8 cellular contexts compared by ENCODE assay signal in the genomic region with DNA sequence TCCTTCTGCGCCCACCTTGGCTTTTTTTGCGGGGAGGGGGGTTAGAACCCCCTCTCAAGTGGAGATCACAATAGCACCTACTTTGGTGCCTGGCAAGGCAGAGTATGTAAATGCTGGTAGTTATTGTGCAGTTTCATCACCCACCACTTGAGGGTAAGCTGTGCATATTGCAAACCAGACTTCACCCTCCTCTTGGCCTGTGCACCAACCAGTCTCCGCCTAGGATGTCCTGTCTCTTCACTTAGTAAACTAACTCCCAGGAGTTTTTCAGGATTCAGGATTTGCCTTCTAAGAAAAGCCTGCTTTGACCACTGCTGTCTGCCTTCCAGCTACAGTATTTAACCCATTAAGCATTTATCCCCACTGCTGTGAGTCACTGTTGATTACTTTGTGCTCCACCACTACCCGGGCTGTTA. TPM values are rescaled to one million over a fixed set of nuclear protein-coding genes. Genes with fewer than 3 reads are reported as not detected.
DNase-seq lines count a peak whose midpoint lies in the region; ATAC-seq and TF ChIP-seq lines count a peak whose summit lies in the region.

No MANE protein-coding gene starts in this region.

- H3K79me2 ChIP-seq in GM23248 (ENCODE audit: insufficient read depth), result peaks cover 30% of the 10 kb centered on the region

- peak overlapping the region; percentile 31 for H2AFZ ChIP-seq in GM23248

- H3K9me3 ChIP-seq in GM23248 (ENCODE audit: low read depth), result no peaks in the 10 kb centered on the region

- peaks cover 30% of the 10 kb centered on the region for H3K4me1 Mint-ChIP-seq in T-helper 2 cell treated with Interferon-gamma antibody and Interleukin-4, amounts not matched to agents 5 μg/mL and 100 μg/mL, for 36 hours (ENCODE audit: low read depth)

- peaks cover 7% of the 10 kb centered on the region; the same call in 1 of the 2 replicates for H3K36me3 ChIP-seq in GM23248 (ENCODE audit: low read depth)

- H3K27me3 ChIP-seq in GM23248 (replicated peaks; ENCODE audit: insufficient read depth), result no peaks in the 10 kb centered on the region
- H3K27me3 ChIP-seq in dorsolateral prefrontal cortex, result no peaks in the 10 kb centered on the region

- WGBS in GM23248 (ENCODE audit: low coverage in 1 of 2, low lambda C conversion rate in 2 of 2, missing lambda C conversion rate in 2 of 2), 2 experiments, result 3 to 5% methylated on average over 4 of the region's 4 CpGs

- H3K27me3 Mint-ChIP-seq in T-helper 2 cell treated with Interferon-gamma antibody and Interleukin-4, amounts not matched to agents 5 μg/mL and 100 μg/mL, for 36 hours (ENCODE audit: low read depth), result no peaks in the 10 kb centered on the region

- H4K20me1 ChIP-seq in GM23248 (ENCODE audit: insufficient read depth), result no peaks in the 10 kb centered on the region

- no peaks in the 10 kb centered on the region for H3K9me3 Mint-ChIP-seq in T-helper 2 cell treated with Interferon-gamma antibody and Interleukin-4, amounts not matched to agents 5 μg/mL and 100 μg/mL, for 36 hours

- ATAC-seq in HG03457 (IDR thresholded peaks at IDR 0.05; ENCODE audit: unreplicated experiment), result no peak

- intact Hi-C loops in dorsolateral prefrontal cortex (cut with DNase I), result no loop called here

- H3K9ac ChIP-seq in GM23248, result no peak overlapping the region

- peak overlapping the region; percentile 80 for H3K27ac Mint-ChIP-seq in T-helper 2 cell treated with Interferon-gamma antibody and Interleukin-4, amounts not matched to agents 5 μg/mL and 100 μg/mL, for 36 hours

- H3K4me2 ChIP-seq in GM23248 (ENCODE audit: unreplicated experiment), result no peak overlapping the region

- H3F3A ChIP-seq in GM23248 (ENCODE audit: insufficient read depth), result peaks cover 23% of the 10 kb centered on the region

- peak in 36 of 56 donors; percentile 12 to 48 (median 28) for TF ChIP-seq CTCF in dorsolateral prefrontal cortex (IDR thresholded peaks at IDR 0.05 in 54 of 56, conservative IDR thresholded peaks at IDR 0.05 in 2 of 56; ENCODE audit: low read depth in 1 of 56, partially characterized antibody in 56 of 56)

- peak overlapping the region; percentile 64 for H3K4me3 Mint-ChIP-seq in T-helper 2 cell treated with Interferon-gamma antibody and Interleukin-4, amounts not matched to agents 5 μg/mL and 100 μg/mL, for 36 hours

- DNase-seq in DMS53 treated with DMSO at 0.1 percent for 48 hours (lab: John Stamatoyannopoulos, UW; ENCODE audit: unreplicated experiment) (peak; percentile 76), GM23248 (peak; percentile 90), NCI-H1436 (lab: John Stamatoyannopoulos, UW) (peak; percentile 65), dorsolateral prefrontal cortex (peak in 1 of 10 donors; percentile 22), myocyte (ENCODE audit: low read depth) (peak; percentile 82), substantia nigra (lab: John Stamatoyannopoulos, UW) (no peak)
- peak; percentile 32 for DNase-seq in T-helper 2 cell treated with Interferon-gamma antibody and Interleukin-4, amounts not matched to agents 5 μg/mL and 100 μg/mL, for 36 hours (ENCODE audit: low spot score)

- H3K4me3 ChIP-seq in GM23248 (no peak overlapping the region), dorsolateral prefrontal cortex (no peak overlapping the region)

- peak overlapping the region; percentile 10 for H3K27ac ChIP-seq in GM23248
- H3K27ac ChIP-seq in dorsolateral prefrontal cortex, result no peak overlapping the region
- no peak overlapping the region for H3K27ac ChIP-seq in substantia nigra (ENCODE audit: low read depth, low read length, poor library complexity, severe bottlenecking)

- H3K4me1 ChIP-seq in GM23248 (ENCODE audit: insufficient read depth), result peaks cover 10% of the 10 kb centered on the region

- in situ Hi-C loops in GM23248 (cut with MboI), result loop anchor here (25.0 kb wide), 1 partner anchor 294 kb away; no protein-coding TSS in a partner anchor

- no peaks in the 10 kb centered on the region for H3K9me2 ChIP-seq in GM23248 (ENCODE audit: insufficient read depth)

- peaks cover 20% of the 10 kb centered on the region for H3K36me3 Mint-ChIP-seq in T-helper 2 cell treated with Interferon-gamma antibody and Interleukin-4, amounts not matched to agents 5 μg/mL and 100 μg/mL, for 36 hours (ENCODE audit: low read depth)

RNA-seq across cellular contexts. Expression of a gene that starts 2.0 kb away (rescaled TPM):
- 131 and 135 TPM in 2 replicates for total RNA-seq in GM23248 (2014; rRNA removed; shearing (Covaris generic))
- polyA plus RNA-seq in GM23248 (2016; fragmentation: Nextera tagmentation; extraction: Ambion mirVana), result 84.0 and 85.3 TPM in 2 replicates
- total RNA-seq in dorsolateral prefrontal cortex (10 to 100 TPM; 50.5 to 93.7 (median 71.1) TPM), myocyte (123 and 133 TPM in 2 replicates)
- polyA plus RNA-seq in myocyte (2012), result 116 TPM

RNA-seq across cellular contexts. Expression of a gene that starts 8.5 kb away (rescaled TPM):
- total RNA-seq in GM23248 (2014; rRNA removed; shearing (Covaris generic)), result 6.9 and 12.3 TPM in 2 replicates
- polyA plus RNA-seq in GM23248 (2016; fragmentation: Nextera tagmentation; extraction: Ambion mirVana), result 2.1 and 2.3 TPM in 2 replicates
- total RNA-seq in dorsolateral prefrontal cortex (1 to 10 TPM in 33 of 120 experiments, under 1 TPM in 84, not detected in 3; 0.18 to 3.0 (median 0.71) TPM), myocyte (195 and 219 TPM in 2 replicates)
- polyA plus RNA-seq in myocyte (2012), result 24.4 TPM

RNA-seq across cellular contexts. Expression of a gene that starts 8.8 kb away (rescaled TPM):
- 5.8 and 12.6 TPM in 2 replicates for total RNA-seq in GM23248 (2014; rRNA removed; shearing (Covaris generic))
- 3.6 and 4.3 TPM in 2 replicates for polyA plus RNA-seq in GM23248 (2016; fragmentation: Nextera tagmentation; extraction: Ambion mirVana)
- total RNA-seq in dorsolateral prefrontal cortex (10 to 100 TPM in 1 of 120 experiments, 1 to 10 TPM in 119; 1.5 to 11.0 (median 4.6) TPM), myocyte (4.5 and 5.0 TPM in 2 replicates)
- polyA plus RNA-seq in myocyte (2012), result 4.8 TPM

RNA-seq across cellular contexts. Expression of a gene that starts 9.4 kb away (rescaled TPM):
- total RNA-seq in GM23248 (2014; rRNA removed; shearing (Covaris generic)), result 2.3 and 5.9 TPM in 2 replicates
- polyA plus RNA-seq in GM23248 (2016; fragmentation: Nextera tagmentation; extraction: Ambion mirVana), result 14.5 and 15.1 TPM in 2 replicates
- total RNA-seq in dorsolateral prefrontal cortex (1 to 10 TPM; 3.8 to 9.7 (median 6.4) TPM), myocyte (5.7 and 6.3 TPM in 2 replicates)
- 11.7 TPM for polyA plus RNA-seq in myocyte (2012)

RNA-seq across cellular contexts. Expression of a gene that starts 15.7 kb away (rescaled TPM):
- 5.4 and 6.1 TPM in 2 replicates for total RNA-seq in GM23248 (2014; rRNA removed; shearing (Covaris generic))
- polyA plus RNA-seq in GM23248 (2016; fragmentation: Nextera tagmentation; extraction: Ambion mirVana), result 2.9 and 3.6 TPM in 2 replicates
- total RNA-seq in dorsolateral prefrontal cortex (10 to 100 TPM in 15 of 120 experiments, 1 to 10 TPM in 105; 2.4 to 16.1 (median 6.8) TPM), myocyte (3.2 and 12.4 TPM in 2 replicates)
- 4.3 TPM for polyA plus RNA-seq in myocyte (2012)

Comparison
In these comparisons a context has a peak if more than half of its experiments do, and no peak if none do; other contexts are left out.
1. DNase-seq: peak in DMS53 treated with DMSO at 0.1 percent for 48 hours (single experiment), GM23248 (single experiment), NCI-H1436 (single experiment), T-helper 2 cell treated with Interferon-gamma antibody and Interleukin-4, amounts not matched to agents 5 μg/mL and 100 μg/mL, for 36 hours (single experiment) and myocyte (single experiment); none in substantia nigra (0 of 49).
2. RNA of a gene that starts 8.5 kb away (total RNA-seq): 195 to 219 TPM in myocyte; 6.9 to 12.3 TPM in GM23248 and 0.18 to 3.0 TPM in dorsolateral prefrontal cortex; every median in the first group is over 10 times any median in the second.